In the genomic region with DNA sequence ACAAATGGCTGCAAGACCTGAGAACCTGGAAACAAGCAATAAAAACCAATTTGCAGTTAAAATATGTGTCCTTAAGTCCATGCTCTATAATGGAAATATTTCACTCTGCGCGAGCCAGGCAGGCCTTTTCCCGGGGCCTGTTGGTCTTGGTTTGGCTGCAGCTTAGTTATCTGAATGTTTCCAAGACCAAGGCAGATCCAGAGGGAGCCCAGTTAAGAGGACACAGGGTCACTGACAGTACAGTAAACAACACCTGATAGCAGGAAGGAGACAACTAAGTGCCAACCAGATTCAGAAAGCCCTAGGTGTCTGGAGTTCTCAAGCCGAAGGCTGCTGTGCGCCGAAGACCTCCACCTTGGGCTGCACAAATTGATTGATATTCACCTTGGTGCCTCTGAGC, we compare ENCODE assay signal across 25 cellular contexts. TPM values are rescaled to one million over a fixed set of nuclear protein-coding genes. Genes with fewer than 3 reads are reported as not detected.
A peak's percentile ranks its signal among the peaks of the same experiment; 100 is the strongest.
DNase-seq lines count a peak whose midpoint lies in the region; ATAC-seq, FAIRE-seq and TF ChIP-seq lines count a peak whose summit lies in the region.
"Had no signal": no experiment of that assay in that cellular context is flagged by ENCODE, and none has a peak within 500 bp of the region (broad histone marks: within the 10 kb centered on the region; RNA-seq: fewer than 3 reads in every experiment).

No MANE protein-coding gene starts in this region.

- CTCF ChIA-PET in A549 (lab: Yijun Ruan, JAX): interaction anchor here (1.1 to 1.3 kb wide), 3 partner anchors 12 to 32 kb away, joined by 3 read pairs; a partner anchor contains a TSS

- POLR2A ChIA-PET in A549 (lab: Yijun Ruan, JAX): no interaction called here

- no peak for TF ChIP-seq RAD21 in A549 (conservative IDR thresholded peaks at IDR 0.05 in 1 of 2, IDR thresholded peaks at IDR 0.05 in 1 of 2)

- TF ChIP-seq POLR2A in A549 (IDR thresholded peaks at IDR 0.05; ENCODE audit: low read length): no peak
- no peak for TF ChIP-seq POLR2A in body of pancreas (IDR thresholded peaks at IDR 0.05)

- no peak for FAIRE-seq in A549 (lab: Jason Lieb, UNC)
- FAIRE-seq: D721Med, RCC 7860 had no signal

- peak overlapping the region; percentile 51 for H3K27ac Mint-ChIP-seq in mesothelial cell of epicardium
- H3K27ac Mint-ChIP-seq: CD14-positive monocyte, GM23338 had no signal

- ATAC-seq in A549: no peak
- ATAC-seq in body of pancreas: no peak
- ATAC-seq in HG02610 (IDR thresholded peaks at IDR 0.05; ENCODE audit: unreplicated experiment): no peak
- ATAC-seq: GM23338 had no signal

- no peak for TF ChIP-seq EP300 in A549 (IDR thresholded peaks at IDR 0.05)

- H3K27me3 Mint-ChIP-seq in mesothelial cell of epicardium (ENCODE audit: low read depth): no peaks in the 10 kb centered on the region

- peaks cover 61% of the 10 kb centered on the region for H3K4me1 ChIP-seq in A549
- peaks cover 69% of the 10 kb centered on the region for H3K4me1 ChIP-seq in body of pancreas
- peaks cover 90% of the 10 kb centered on the region for H3K4me1 ChIP-seq in left ventricle myocardium inferior
- H3K4me1 ChIP-seq: HAP-1 had no signal

- WGBS in A549 (ENCODE audit: missing lambda C conversion rate): 96% methylated on average over 6 of the region's 6 CpGs
- WGBS in body of pancreas, 2 donors: 89 to 91% methylated on average over 6 of the region's 6 CpGs

- H3K9me3 ChIP-seq in A549 (no peaks in the 10 kb centered on the region), body of pancreas (no peaks in the 10 kb centered on the region), left ventricle myocardium inferior (replicated peaks) (no peaks in the 10 kb centered on the region)
- H3K9me3 ChIP-seq: HAP-1 had no signal

- intact Hi-C loops in body of pancreas (cut with DNase I) (no loop called here), left ventricle myocardium inferior (cut with micrococcal nuclease) (no loop called here)

- H3K36me3 ChIP-seq in body of pancreas (replicated peaks in 1 of 2; ENCODE audit: insufficient read depth in 1 of 2, low read depth in 2 of 2) (no peaks in the 10 kb centered on the region), left ventricle myocardium inferior (no peaks in the 10 kb centered on the region)
- H3K36me3 ChIP-seq: HAP-1 had no signal

- H3K9me3 Mint-ChIP-seq in mesothelial cell of epicardium: no peaks in the 10 kb centered on the region
- H3K9me3 Mint-ChIP-seq: CD14-positive monocyte, GM23338 had no signal

- DNase-seq in A549 (ENCODE audit: low read depth in 1 of 2, low spot score in 1 of 2) (no peak), body of pancreas (no peak), left ventricle myocardium inferior (no peak), mesothelial cell of epicardium (ENCODE audit: low spot score in 2 of 2, unreplicated experiment in 2 of 2) (no peak), activated gamma-delta T cell treated with Interleukin-2 at 50 U/mL for 16 hours (no peak), HT-29 (ENCODE audit: low spot score) (no peak)
- DNase-seq in effector CD8-positive, alpha-beta T cell (lab: John Stamatoyannopoulos, UW): no peak
- DNase-seq: DMS53, EL, GF-D8, Karpas-422, NCI-H1694, NCI-H2081, NCI-H2171, NCI-H345, NCI-H524, NCI-H774, OCI-M1, SHP77 had no signal

- H3K4me2 ChIP-seq in A549: no peak overlapping the region
- H3K4me2 ChIP-seq: GM23338 had no signal

- peaks cover 2% of the 10 kb centered on the region for H3K36me3 Mint-ChIP-seq in mesothelial cell of epicardium
- H3K36me3 Mint-ChIP-seq: CD14-positive monocyte had no signal

- H3K27ac ChIP-seq in A549 (peak overlapping the region; percentile 7 to 12; a peak in 2 of 6 replicates), body of pancreas (peak overlapping the region in 3 of 4 donors; percentile 1 to 83 (median 83)), left ventricle myocardium inferior (replicated peaks) (peak overlapping the region; percentile 80)

- H3K27me3 ChIP-seq in body of pancreas (no peaks in the 10 kb centered on the region), left ventricle myocardium inferior (ENCODE audit: low read depth) (no peaks in the 10 kb centered on the region)

- H3K4me1 Mint-ChIP-seq in mesothelial cell of epicardium: peaks cover 18% of the 10 kb centered on the region
- H3K4me1 Mint-ChIP-seq: CD14-positive monocyte had no signal

- no peak overlapping the region for H3K4me3 Mint-ChIP-seq in mesothelial cell of epicardium
- H3K4me3 Mint-ChIP-seq: CD14-positive monocyte, GM23338 had no signal

- no peak overlapping the region for H3K4me3 ChIP-seq in A549
- no peak overlapping the region for H3K4me3 ChIP-seq in body of pancreas
- H3K4me3 ChIP-seq in left ventricle myocardium inferior: no peak overlapping the region
- H3K4me3 ChIP-seq: GM23338, HAP-1 had no signal

- TF ChIP-seq CTCF in A549 (IDR thresholded peaks at IDR 0.05) (no peak), body of pancreas (IDR thresholded peaks at IDR 0.05) (no peak), left ventricle myocardium inferior (IDR thresholded peaks at IDR 0.05; ENCODE audit: borderline replicate concordance) (no peak), mesothelial cell of epicardium (IDR thresholded peaks at IDR 0.05; ENCODE audit: unreplicated experiment) (no peak)

TF ChIP-seq in A549, 52 proteins besides CTCF, POLR2A, EP300 and RAD21:
- TF ChIP-seq, protein P1, sequence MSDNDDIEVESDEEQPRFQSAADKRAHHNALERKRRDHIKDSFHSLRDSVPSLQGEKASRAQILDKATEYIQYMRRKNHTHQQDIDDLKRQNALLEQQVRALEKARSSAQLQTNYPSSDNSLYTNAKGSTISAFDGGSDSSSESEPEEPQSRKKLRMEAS (IDR thresholded peaks at IDR 0.05): no peak
- TF ChIP-seq MAZ (IDR thresholded peaks at IDR 0.05; ENCODE audit: borderline replicate concordance, low read depth, low read length) (no peak), RFX5 (IDR thresholded peaks at IDR 0.05) (no peak), KDM1A (IDR thresholded peaks at IDR 0.05; ENCODE audit: low read depth) (no peak), CBX8 (IDR thresholded peaks at IDR 0.05) (no peak)
- TF ChIP-seq, protein P2, sequence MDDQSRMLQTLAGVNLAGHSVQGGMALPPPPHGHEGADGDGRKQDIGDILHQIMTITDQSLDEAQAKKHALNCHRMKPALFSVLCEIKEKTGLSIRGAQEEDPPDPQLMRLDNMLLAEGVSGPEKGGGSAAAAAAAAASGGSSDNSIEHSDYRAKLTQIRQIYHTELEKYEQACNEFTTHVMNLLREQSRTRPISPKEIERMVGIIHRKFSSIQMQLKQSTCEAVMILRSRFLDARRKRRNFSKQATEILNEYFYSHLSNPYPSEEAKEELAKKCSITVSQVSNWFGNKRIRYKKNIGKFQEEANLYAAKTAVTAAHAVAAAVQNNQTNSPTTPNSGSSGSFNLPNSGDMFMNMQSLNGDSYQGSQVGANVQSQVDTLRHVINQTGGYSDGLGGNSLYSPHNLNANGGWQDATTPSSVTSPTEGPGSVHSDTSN (IDR thresholded peaks at IDR 0.05): no peak

RNA-seq across cellular contexts. Expression of a gene that starts 32.8 kb away (rescaled TPM):
- polyA plus RNA-seq in A549 (2011; rRNA removed): 40.7 and 47.4 TPM in 2 replicates
- 11.8 and 13.5 TPM in 2 replicates for polyA plus RNA-seq in A549 (2012; cell fraction: cytosol; rRNA removed)
- polyA plus RNA-seq in A549 (2012; cell fraction: nucleus; rRNA removed): 29.7 and 30.3 TPM in 2 replicates
- 14.6 to 15.8 TPM (median 15.3 TPM) in 3 replicates for polyA plus RNA-seq in A549 (2017; fragmentation: RNase III; extraction: RNeasy Plus Mini Kit Qiagen cat#74134 plus additional on column Dnase treatment)
- 79.8 and 103 TPM in 2 replicates for polyA minus RNA-seq in A549 (2011; rRNA and poly(A)+ RNA removed)
- total RNA-seq in body of pancreas: 10 to 100 TPM; 12.9 to 16.1 TPM
- total RNA-seq in left ventricle myocardium inferior: 95.8 TPM
- total RNA-seq in mesothelial cell of epicardium: 82.0 to 93.9 TPM (median 83.4 TPM) in 3 replicates
- 19.5 and 31.9 TPM in 2 replicates for total RNA-seq in HT-29 (2014; rRNA removed; shearing (Covaris generic))
- polyA plus RNA-seq: CD14-positive monocyte had no signal

Comparison
In these comparisons a context has a peak if more than half of its experiments do, and no peak if none do; other contexts are left out.
1. H3K27ac ChIP-seq: peak in every context shown above with its lines; median percentile 83 in body of pancreas; 80 in left ventricle myocardium inferior; 10 in A549.